Comparison of ENCODE assay signal across 7 cellular contexts in the genomic region with DNA sequence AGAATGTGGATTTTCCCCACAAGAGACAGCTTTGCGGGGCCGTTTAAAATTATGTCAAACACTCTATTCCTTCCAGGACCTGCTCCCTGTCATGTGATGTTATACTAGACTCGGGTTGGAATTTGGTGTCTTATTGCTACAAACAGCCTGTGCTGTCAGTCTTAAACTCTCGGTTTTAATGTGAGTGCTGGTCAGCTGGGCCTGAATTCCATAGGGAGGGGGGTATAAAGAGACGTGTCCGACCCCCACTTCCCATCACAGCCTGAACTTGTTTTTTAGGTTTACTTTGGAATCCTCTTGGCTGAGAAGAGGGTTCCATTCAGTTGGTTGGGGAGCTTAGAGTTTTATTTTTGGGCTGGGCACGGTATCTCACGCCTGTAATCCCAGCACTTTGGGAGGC.
A peak's percentile ranks its signal among the peaks of the same experiment; 100 is the strongest.
DNase-seq lines count a peak whose midpoint lies in the region; ATAC-seq, FAIRE-seq and TF ChIP-seq lines count a peak whose summit lies in the region.
"Not testable (repeated sequence)": the region's sequence is repeated elsewhere in the genome, so short reads cannot be mapped to it uniquely, and the experiment has no call there.

No MANE protein-coding gene starts in this region.

- H3K23ac ChIP-seq in IMR-90 (ENCODE audit: low read depth, low read length): not testable (repeated sequence)

- not testable (repeated sequence) for H4K20me1 ChIP-seq in IMR-90 (ENCODE audit: insufficient read depth, low read length)

- no CpG with 5 or more reads among the region's 8 CpGs for WGBS in IMR-90 (ENCODE audit: extremely low coverage in 2 of 2, insufficient read length in 1 of 2), 2 experiments
- 33 to 67% (median 43%) methylated on average over 2 to 6 of the region's 8 CpGs for WGBS in stomach, 5 donors

- peak overlapping the region; percentile 50 for H2BK5ac ChIP-seq in IMR-90 (ENCODE audit: low read depth, low read length, poor library complexity, severe bottlenecking)

- H3K79me1 ChIP-seq in IMR-90 (ENCODE audit: low read depth in 1 of 2, low read length in 2 of 2): peaks cover 0 to 25% of the 10 kb centered on the region in 2 experiments; a peak in 2 of 4 replicates

- FAIRE-seq in TTC549 (lab: Jason Lieb, UNC): peak; percentile 72

- 0 out of 2 replicates have a peak overlapping the region, but pooled peaks have one; percentile 59 for H3K56ac ChIP-seq in IMR-90 (ENCODE audit: extremely low read depth, insufficient read depth, low read length)

- H3K9me1 ChIP-seq in IMR-90 (ENCODE audit: insufficient read depth, low read length): peaks cover 16% of the 10 kb centered on the region

- peak overlapping the region; percentile 99; the same call in 2 of the 3 replicates for H2BK15ac ChIP-seq in IMR-90 (ENCODE audit: low read depth, low read length)

- dilution Hi-C loops in IMR-90 (cut with HindIII; ENCODE audit: low sequenced_read_pairs, unreplicated experiment): not testable (repeated sequence)

- TF ChIP-seq CTCF in IMR-90 (conservative IDR thresholded peaks at IDR 0.05; ENCODE audit: low read depth, low read length); coronary artery (IDR thresholded peaks at IDR 0.05); left ventricle myocardium inferior (IDR thresholded peaks at IDR 0.05; ENCODE audit: borderline replicate concordance); osteocyte (IDR thresholded peaks at IDR 0.05); stomach (IDR thresholded peaks at IDR 0.05): not testable (repeated sequence)

- peak; percentile 40 for DNase-seq in IMR-90
- peak; percentile 28 for DNase-seq in coronary artery (ENCODE audit: low spot score)
- DNase-seq in left ventricle myocardium inferior; memory B cell (ENCODE audit: low spot score in 2 of 2); osteocyte (ENCODE audit: extremely low spot score, unreplicated experiment); stomach: not testable (repeated sequence)

- H4K8ac ChIP-seq in IMR-90 (ENCODE audit: low read depth in 2 of 2, low read length in 2 of 2): peak overlapping the region; percentile 90 to 91; a peak in 2 of 4 replicates

- H3K27ac ChIP-seq in IMR-90 (ENCODE audit: insufficient read depth, low read length): peak overlapping the region; percentile 97; the same call in 1 of the 2 replicates
- H3K27ac ChIP-seq in coronary artery: not testable (repeated sequence)
- peak overlapping the region; percentile 85 for H3K27ac ChIP-seq in left ventricle myocardium inferior (replicated peaks)
- peak overlapping the region in 3 of 5 donors; percentile 76 to 87 (median 79) for H3K27ac ChIP-seq in stomach

- not testable (repeated sequence) for TF ChIP-seq RAD21 in IMR-90 (IDR thresholded peaks at IDR 0.05; ENCODE audit: low read length)

- TF ChIP-seq EP300 in stomach (IDR thresholded peaks at IDR 0.05): not testable (repeated sequence)

- peak overlapping the region; percentile 58; the same call in 1 of the 2 replicates for H3K9ac ChIP-seq in IMR-90 (ENCODE audit: low read depth, low read length)

- not testable (repeated sequence) for H3K9me3 Mint-ChIP-seq in memory B cell; osteocyte (ENCODE audit: unreplicated experiment)

- not testable (repeated sequence) for H3K36me3 Mint-ChIP-seq in memory B cell; osteocyte (ENCODE audit: unreplicated experiment)

- H3K27me3 Mint-ChIP-seq in memory B cell; osteocyte (ENCODE audit: unreplicated experiment): not testable (repeated sequence)

- H3K36me3 ChIP-seq in IMR-90 (ENCODE audit: control insufficient read depth, insufficient read depth, low read length); left ventricle myocardium inferior; stomach: not testable (repeated sequence)

- H3K4me1 Mint-ChIP-seq in memory B cell: not testable (repeated sequence)
- peaks cover 50% of the 10 kb centered on the region for H3K4me1 Mint-ChIP-seq in osteocyte (ENCODE audit: unreplicated experiment)

- H2BK20ac ChIP-seq in IMR-90 (ENCODE audit: low read depth, low read length): peak overlapping the region; percentile 85; the same call in 1 of the 2 replicates

- BruUV-seq in IMR-90 (replicated peaks; lab: Mats Ljungman, UMichigan): not testable (repeated sequence)

- intact Hi-C loops in IMR-90 (cut with micrococcal nuclease); left ventricle myocardium inferior (cut with micrococcal nuclease); stomach (cut with DNase I; ENCODE audit: low total_unique reads): not testable (repeated sequence)

- H3K9me3 ChIP-seq in IMR-90 (ENCODE audit: control insufficient read depth, insufficient read depth, low read length); left ventricle myocardium inferior (replicated peaks); stomach: not testable (repeated sequence)

- ATAC-seq in IMR-90 (ENCODE audit: low read depth): peak; percentile 1; the same call in 1 of the 2 replicates
- not testable (repeated sequence) for ATAC-seq in memory B cell (ENCODE audit: low read depth)

- H3K4me3 ChIP-seq in IMR-90 (ENCODE audit: insufficient read depth, low read depth, low read length); coronary artery; left ventricle myocardium inferior; stomach: not testable (repeated sequence)

- CTCF ChIA-PET in IMR-90 (lab: Yijun Ruan, JAX): not testable (repeated sequence)

- H3K4ac ChIP-seq in IMR-90 (ENCODE audit: low read depth, low read length): peak overlapping the region; percentile 99

- not testable (repeated sequence) for H3K27me3 ChIP-seq in IMR-90 (ENCODE audit: control insufficient read depth, insufficient read depth, low read length); left ventricle myocardium inferior (ENCODE audit: low read depth); stomach

- POLR2A ChIA-PET in IMR-90 (lab: Charles Lee; ENCODE audit: unreplicated experiment): not testable (repeated sequence)

- TF ChIP-seq POLR2A in IMR-90 (IDR thresholded peaks at IDR 0.05; ENCODE audit: low read depth, low read length); stomach (IDR thresholded peaks at IDR 0.05): not testable (repeated sequence)

- not testable (repeated sequence) for H2AK9ac ChIP-seq in IMR-90 (replicated peaks; ENCODE audit: low read depth, low read length, poor library complexity)

- peak overlapping the region; percentile 77; the same call in 1 of the 2 replicates for H2AK5ac ChIP-seq in IMR-90 (ENCODE audit: low read depth, low read length)

- H3K4me1 ChIP-seq in IMR-90 (ENCODE audit: control insufficient read depth, insufficient read depth, low read length) (peaks cover 33% of the 10 kb centered on the region), left ventricle myocardium inferior (peaks cover 32% of the 10 kb centered on the region), stomach (peaks cover 21 to 37% (median 30%) of the 10 kb centered on the region in 4 donors)

- not testable (repeated sequence) for H3K14ac ChIP-seq in IMR-90 (replicated peaks; ENCODE audit: low read depth, low read length)

- H2AFZ ChIP-seq in IMR-90 (replicated peaks; ENCODE audit: low read length, poor library complexity): not testable (repeated sequence)

- peak overlapping the region; percentile 6 for H3K27ac Mint-ChIP-seq in memory B cell
- peak overlapping the region; percentile 89 for H3K27ac Mint-ChIP-seq in osteocyte (ENCODE audit: unreplicated experiment)

- peak overlapping the region; percentile 85 for H3K18ac ChIP-seq in IMR-90 (ENCODE audit: low read depth, low read length)

- H2BK120ac ChIP-seq in IMR-90 (ENCODE audit: low read depth, low read length): peak overlapping the region; percentile 99

- in situ Hi-C loops in IMR-90 (cut with MboI; ENCODE audit: low sequenced_read_pairs): loop anchor here (25.0 kb wide), 1 partner anchor 301 kb away; a partner anchor contains a TSS

- 0 out of 2 replicates have a peak overlapping the region, but pooled peaks have one; percentile 32 for H4K91ac ChIP-seq in IMR-90 (ENCODE audit: insufficient read depth, low read depth, low read length)

- peak overlapping the region; percentile 81 for H4K5ac ChIP-seq in IMR-90 (ENCODE audit: low read depth, low read length)

- not testable (repeated sequence) for H3K4me2 ChIP-seq in IMR-90 (ENCODE audit: low read depth, low read length)

- H3K4me3 Mint-ChIP-seq in memory B cell; osteocyte (ENCODE audit: unreplicated experiment): not testable (repeated sequence)

TF ChIP-seq in IMR-90, 13 proteins besides CTCF, POLR2A, EP300 and RAD21:
- peak; percentile 69; the same call in 1 of the 2 replicates for TF ChIP-seq MAZ (IDR thresholded peaks at IDR 0.05; ENCODE audit: borderline replicate concordance, low read depth, low read length)
